In genomic region chr15:67884009-67884408, GRCh38 we compare ENCODE assay signal across 9 cellular contexts. TPM values are rescaled to one million over a fixed set of nuclear protein-coding genes. Genes with fewer than 3 reads are reported as not detected.
DNase-seq lines count a peak whose midpoint lies in the region; ATAC-seq and TF ChIP-seq lines count a peak whose summit lies in the region.
"Had no signal": no experiment of that assay in that cellular context is flagged by ENCODE, and none has a peak within 500 bp of the region (broad histone marks: within the 10 kb centered on the region; RNA-seq: fewer than 3 reads in every experiment).

No MANE protein-coding gene starts in this region.

- no peak overlapping the region for H2AFZ ChIP-seq in OCI-LY1 (ENCODE audit: low read length)

- no peaks in the 10 kb centered on the region for H3K79me2 ChIP-seq in OCI-LY1 (ENCODE audit: insufficient read depth, low read length)

- peak overlapping the region; percentile 62 for H3K4me2 ChIP-seq in OCI-LY1 (ENCODE audit: low read length)

- no peaks in the 10 kb centered on the region for H3F3A ChIP-seq in OCI-LY1 (ENCODE audit: insufficient read depth, low read length)

- H3K27me3 Mint-ChIP-seq in CD8-positive, alpha-beta T cell (ENCODE audit: low read depth) = peaks cover 17% of the 10 kb centered on the region
- peaks cover 33% of the 10 kb centered on the region for H3K27me3 Mint-ChIP-seq in stimulated activated naive CD8-positive, alpha-beta T cell treated with anti-CD3 and anti-CD28 coated beads, Interleukin-15, amount 100 ng/mL, for 72 hours

- H3K36me3 Mint-ChIP-seq in CD8-positive, alpha-beta T cell = no peaks in the 10 kb centered on the region

- H3K4me1 Mint-ChIP-seq in CD8-positive, alpha-beta T cell (ENCODE audit: low read depth) = peaks cover 21% of the 10 kb centered on the region
- peaks cover 13% of the 10 kb centered on the region for H3K4me1 Mint-ChIP-seq in stimulated activated naive CD8-positive, alpha-beta T cell treated with anti-CD3 and anti-CD28 coated beads, Interleukin-15, amount 100 ng/mL, for 72 hours

- H3K9me3 Mint-ChIP-seq in CD8-positive, alpha-beta T cell = no peaks in the 10 kb centered on the region
- peaks cover 6 to 8% of the 10 kb centered on the region in 2 donors for H3K9me3 Mint-ChIP-seq in stimulated activated naive CD8-positive, alpha-beta T cell treated with anti-CD3 and anti-CD28 coated beads, Interleukin-15, amount 100 ng/mL, for 72 hours

- no peaks in the 10 kb centered on the region for H3K27me3 ChIP-seq in CD8-positive, alpha-beta T cell (ENCODE audit: insufficient read depth, low read length)
- no peaks in the 10 kb centered on the region for H3K27me3 ChIP-seq in OCI-LY1 (ENCODE audit: insufficient read depth, low read length)
- no peaks in the 10 kb centered on the region for H3K27me3 ChIP-seq in endocrine pancreas (ENCODE audit: control insufficient read depth, insufficient read depth, low read length)
- no peaks in the 10 kb centered on the region for H3K27me3 ChIP-seq in neutrophil

- CTCF ChIA-PET in CD8-positive, alpha-beta T cell (lab: Charles Lee) = interaction anchor here (0.7 to 1.3 kb wide), 2 partner anchors 21 to 482 kb away, joined by 3 to 5 read pairs; no protein-coding TSS in a partner anchor

- H3K36me3 ChIP-seq in CD8-positive, alpha-beta T cell (ENCODE audit: insufficient read depth, low read length) = no peaks in the 10 kb centered on the region
- H3K36me3 ChIP-seq in OCI-LY1 (ENCODE audit: insufficient read depth, low read length) (peaks cover 7% of the 10 kb centered on the region; the same call in 1 of the 2 replicates), endocrine pancreas (ENCODE audit: control insufficient read depth, insufficient read depth, low read length) (no peaks in the 10 kb centered on the region), neutrophil (no peaks in the 10 kb centered on the region)

- peak overlapping the region; percentile 48 for H3K4me3 ChIP-seq in CD8-positive, alpha-beta T cell (ENCODE audit: low read depth, low read length)
- H3K4me3 ChIP-seq in OCI-LY1 (ENCODE audit: low read depth, low read length, poor library complexity, severe bottlenecking) (peak overlapping the region; percentile 55), endocrine pancreas (ENCODE audit: control insufficient read depth, insufficient read depth, low read length) (no peak overlapping the region), neutrophil (ENCODE audit: low read depth in 1 of 2, low read length in 1 of 2) (peak overlapping the region; percentile 53 to 73)

- POLR2A ChIA-PET in CD8-positive, alpha-beta T cell (lab: Charles Lee) = no interaction called here

- H3K27ac Mint-ChIP-seq in CD8-positive, alpha-beta T cell = no peak overlapping the region
- no peak overlapping the region for H3K27ac Mint-ChIP-seq in stimulated activated naive CD8-positive, alpha-beta T cell treated with anti-CD3 and anti-CD28 coated beads, Interleukin-15, amount 100 ng/mL, for 72 hours

- intact Hi-C loops in CD8-positive, alpha-beta T cell (cut with DNase I, micrococcal nuclease) = no loop called here

- no peak for TF ChIP-seq CTCF in CD8-positive, alpha-beta T cell (IDR thresholded peaks at IDR 0.05)
- no peak for TF ChIP-seq CTCF in OCI-LY1 (IDR thresholded peaks at IDR 0.05; ENCODE audit: low read length)
- TF ChIP-seq CTCF in neutrophil (IDR thresholded peaks at IDR 0.05) = no peak

- no peaks in the 10 kb centered on the region for H3K9me2 ChIP-seq in OCI-LY1 (ENCODE audit: low read depth, low read length)

- H3K27ac ChIP-seq in CD8-positive, alpha-beta T cell (ENCODE audit: low read depth, low read length) = no peak overlapping the region
- H3K27ac ChIP-seq in OCI-LY1 (ENCODE audit: low read depth, low read length, poor library complexity, severe bottlenecking) = no peak overlapping the region
- H3K27ac ChIP-seq in neutrophil = peak overlapping the region; percentile 23

- no peak for ATAC-seq in CD8-positive, alpha-beta T cell
- ATAC-seq in stimulated activated naive CD8-positive, alpha-beta T cell treated with anti-CD3 and anti-CD28 coated beads, Interleukin-15, amount 100 ng/mL, for 72 hours = no peak
- ATAC-seq in GM21360 (IDR thresholded peaks at IDR 0.05; ENCODE audit: unreplicated experiment) = no peak
- ATAC-seq in HG03565 (IDR thresholded peaks at IDR 0.05; ENCODE audit: unreplicated experiment) = no peak

- H3K4me3 Mint-ChIP-seq in CD8-positive, alpha-beta T cell = peak overlapping the region; percentile 80
- peak overlapping the region in 1 of 2 donors; percentile 79 for H3K4me3 Mint-ChIP-seq in stimulated activated naive CD8-positive, alpha-beta T cell treated with anti-CD3 and anti-CD28 coated beads, Interleukin-15, amount 100 ng/mL, for 72 hours

- H3K4me1 ChIP-seq in CD8-positive, alpha-beta T cell (ENCODE audit: insufficient read depth, low read length) = peaks cover 16% of the 10 kb centered on the region
- peaks cover 64% of the 10 kb centered on the region for H3K4me1 ChIP-seq in OCI-LY1 (ENCODE audit: insufficient read depth, low read length, severe bottlenecking)
- H3K4me1 ChIP-seq in endocrine pancreas (ENCODE audit: control insufficient read depth, insufficient read depth, low read length) = no peaks in the 10 kb centered on the region
- peaks cover 62 to 63% of the 10 kb centered on the region in 2 experiments for H3K4me1 ChIP-seq in neutrophil (ENCODE audit: control insufficient read depth in 1 of 2, insufficient read depth in 1 of 2, low read depth in 1 of 2, low read length in 1 of 2)

- no peak for DNase-seq in CD8-positive, alpha-beta T cell
- DNase-seq in COR-L47 (lab: John Stamatoyannopoulos, UW) = no peak
- no peak for DNase-seq in stimulated activated naive CD8-positive, alpha-beta T cell treated with anti-CD3 and anti-CD28 coated beads, Interleukin-15, amount 100 ng/mL, for 72 hours

- H3K9me3 ChIP-seq in CD8-positive, alpha-beta T cell (ENCODE audit: low read length) = no peaks in the 10 kb centered on the region
- H3K9me3 ChIP-seq in OCI-LY1 (ENCODE audit: low read length) (no peaks in the 10 kb centered on the region), endocrine pancreas (ENCODE audit: control insufficient read depth, low read length) (no peaks in the 10 kb centered on the region), neutrophil (no peaks in the 10 kb centered on the region)

- peak overlapping the region; percentile 32; the same call in 1 of the 2 replicates for H3K9ac ChIP-seq in OCI-LY1 (ENCODE audit: low read length)
- H3K9ac ChIP-seq in endocrine pancreas (ENCODE audit: control insufficient read depth, insufficient read depth, low read length) = peak overlapping the region; percentile 44

- H4K20me1 ChIP-seq in OCI-LY1 (ENCODE audit: insufficient read depth, low read length) = no peaks in the 10 kb centered on the region

RNA-seq across cellular contexts. Expression of gene RNU6-1, which starts 44.2 kb away (rescaled TPM):
- total RNA-seq in CD8-positive, alpha-beta T cell = not detected
- total RNA-seq: kidney epithelial cell had no signal

RNA-seq across cellular contexts. Expression of gene SKOR1, which starts 58.7 kb away (rescaled TPM):
- 1 to 10 TPM; 1.8 to 2.3 TPM for total RNA-seq in CD8-positive, alpha-beta T cell
- total RNA-seq: kidney epithelial cell had no signal
